In the genomic region with DNA sequence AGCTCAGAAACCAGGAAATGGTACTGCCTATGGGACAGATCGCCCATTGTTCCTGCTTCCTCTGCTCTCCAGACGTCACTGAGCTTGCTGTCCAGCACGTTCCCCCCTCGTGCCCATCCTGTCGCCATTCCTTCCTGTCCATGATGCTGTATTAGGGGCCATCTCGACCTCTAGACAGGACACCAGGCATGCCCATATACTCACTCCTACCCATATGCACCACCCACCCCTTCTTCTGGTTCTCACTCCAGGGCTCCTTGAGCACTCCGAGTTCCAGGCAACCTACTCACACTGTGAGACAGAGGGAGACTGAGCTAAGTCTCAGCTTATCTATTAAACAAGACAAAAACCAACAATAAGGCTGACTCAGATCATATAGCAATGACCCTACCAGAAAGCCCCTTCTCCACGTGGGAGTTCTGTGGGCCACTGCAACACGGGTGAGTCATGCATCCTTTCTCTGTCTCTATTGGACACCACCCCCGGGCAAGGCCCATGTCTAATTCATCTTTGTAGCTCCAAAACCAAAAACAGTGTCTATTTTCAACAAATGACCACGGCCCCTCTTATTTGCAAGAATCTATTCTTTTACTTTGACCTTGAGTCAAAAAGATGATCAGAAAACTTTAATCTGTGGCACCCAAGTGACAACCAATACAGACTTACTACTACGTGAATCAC, we compare ENCODE assay signal across 8 cellular contexts.
DNase-seq lines count a peak whose midpoint lies in the region; ATAC-seq, FAIRE-seq and TF ChIP-seq lines count a peak whose summit lies in the region.

No MANE protein-coding gene starts in this region.

- H3K4me3 ChIP-seq in SJCRH30, result no peak overlapping the region
- H3K4me3 ChIP-seq in fibroblast of villous mesenchyme (ENCODE audit: low read depth, low read length), result no peak overlapping the region

- peaks cover 18% of the 10 kb centered on the region for H3K4me1 ChIP-seq in SJCRH30

- H3K27ac ChIP-seq in SJCRH30, result peak overlapping the region; percentile 84

- FAIRE-seq in H54 (lab: Jason Lieb, UNC), result peak; percentile 86

- no peak for TF ChIP-seq CTCF in fibroblast of villous mesenchyme (IDR thresholded peaks at IDR 0.05; ENCODE audit: insufficient read depth, low read depth, low read length)

- no peaks in the 10 kb centered on the region for H3K36me3 ChIP-seq in SJCRH30

- H3K27me3 ChIP-seq in SJCRH30, result no peaks in the 10 kb centered on the region

- in situ Hi-C loops in Caki2 (cut with HindIII; ENCODE audit: low pct_unique_long_range_greater_than_20kb, low sequenced_read_pairs), result no loop called here

- TF ChIP-seq POLR2A in H54 (IDR thresholded peaks at IDR 0.05; ENCODE audit: low read depth, low read length), result no peak

- no peaks in the 10 kb centered on the region for H3K9me3 ChIP-seq in SJCRH30 (replicated peaks)

- peak; percentile 67 for ATAC-seq in sciatic nerve

- DNase-seq in Caki2 (ENCODE audit: low read depth) (peak; percentile 81), H54 (ENCODE audit: insufficient read length, low spot score) (peak; percentile 72), SJCRH30 (peak; percentile 71 to 74), fibroblast of villous mesenchyme (ENCODE audit: low read depth) (peak; percentile 39), sciatic nerve (ENCODE audit: low spot score) (peak; percentile 53), LoVo (ENCODE audit: low spot score) (no peak), HuH-7 (ENCODE audit: low spot score) (no peak)
- DNase-seq in effector CD4-positive, alpha-beta T cell, result no peak

- intact Hi-C loops in sciatic nerve (cut with DNase I), result loop anchor here (5.0 kb wide), 1 partner anchor 223 kb away; no protein-coding TSS in a partner anchor

Comparison
In these comparisons a context has a peak if more than half of its experiments do, and no peak if none do; other contexts are left out.
1. DNase-seq: peak in Caki2 (single experiment), H54 (single experiment), SJCRH30 (2 of 2), fibroblast of villous mesenchyme (single experiment) and sciatic nerve (single experiment); none in effector CD4-positive, alpha-beta T cell (single experiment), LoVo (single experiment) and HuH-7 (single experiment).